In the genomic region with DNA sequence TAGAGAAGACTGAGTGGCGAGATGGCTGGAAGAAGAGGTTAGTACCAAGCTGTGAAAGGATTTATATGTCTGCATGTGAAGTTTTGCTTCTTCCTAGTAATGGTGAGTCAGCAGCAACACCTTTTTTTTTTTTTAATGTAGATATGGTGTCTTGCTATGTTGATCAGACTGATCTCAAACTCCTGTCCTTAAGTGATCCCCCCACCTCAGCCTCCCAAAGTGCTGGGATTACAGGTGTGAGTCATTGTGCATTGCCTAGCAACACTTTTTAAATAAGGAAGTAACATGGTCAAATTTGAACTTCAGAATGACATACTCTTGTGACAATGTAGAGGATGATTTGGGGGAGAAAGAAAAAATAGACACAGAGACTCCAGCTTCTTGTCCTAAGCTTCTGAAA, we compare ENCODE assay signal across 11 cellular contexts. TPM values are rescaled to one million over a fixed set of nuclear protein-coding genes. Genes with fewer than 3 reads are reported as not detected.
DNase-seq lines count a peak whose midpoint lies in the region; ATAC-seq and TF ChIP-seq lines count a peak whose summit lies in the region.
"Had no signal": no experiment of that assay in that cellular context is flagged by ENCODE, and none has a peak within 500 bp of the region (broad histone marks: within the 10 kb centered on the region; RNA-seq: fewer than 3 reads in every experiment).

No MANE protein-coding gene starts in this region.

- no peaks in the 10 kb centered on the region for H3K36me3 ChIP-seq in DND-41 (ENCODE audit: insufficient read depth, low read length)

- TF ChIP-seq CTCF in DND-41 (IDR thresholded peaks at IDR 0.05; ENCODE audit: borderline replicate concordance, extremely low read depth, low read length, poor library complexity, severe bottlenecking), result no peak

- H2AFZ ChIP-seq in DND-41 (ENCODE audit: low read depth, low read length), result peak overlapping the region; percentile 17; the same call in 1 of the 2 replicates

- H3K4me2 ChIP-seq in DND-41 (ENCODE audit: insufficient read depth, low read length), result no peak overlapping the region

- no peak for DNase-seq in DND-41
- DNase-seq in LoVo (ENCODE audit: low spot score), result peak; percentile 63
- DNase-seq in astrocyte of the hippocampus (ENCODE audit: low read depth, low spot score), result peak; percentile 53
- DNase-seq in lung microvascular endothelial cell (ENCODE audit: low read depth in 2 of 2), result peak; percentile 31 to 72
- DNase-seq in cardiac septum (ENCODE audit: low spot score), result no peak
- DNase-seq: activated CD4-positive, alpha-beta T cell treated with anti-CD3 and anti-CD28 coated beads, Interleukin-2, amount 50 U/mL, for 1 hour; GF-D8; posterior cingulate gyrus had no signal

- H3K9ac ChIP-seq in DND-41 (ENCODE audit: low read depth, low read length), result no peak overlapping the region

- ATAC-seq in DND-41 (ENCODE audit: insufficient read depth, low read depth) (no peak), HG02973 (IDR thresholded peaks at IDR 0.05; ENCODE audit: unreplicated experiment) (no peak), GM21737 (IDR thresholded peaks at IDR 0.05; ENCODE audit: unreplicated experiment) (no peak), HG03378 (IDR thresholded peaks at IDR 0.05; ENCODE audit: unreplicated experiment) (no peak)

- H3K4me1 ChIP-seq in DND-41 (ENCODE audit: insufficient read depth, low read length), result no peaks in the 10 kb centered on the region

- no peak overlapping the region for H3K27ac ChIP-seq in DND-41 (ENCODE audit: low read length)

- H3K9me3 ChIP-seq in DND-41 (ENCODE audit: insufficient read depth, low read length, severe bottlenecking), result no peaks in the 10 kb centered on the region

- H4K20me1 ChIP-seq in DND-41 (ENCODE audit: insufficient read depth, low read length), result no peaks in the 10 kb centered on the region

- no peak overlapping the region for H3K4me3 ChIP-seq in DND-41 (ENCODE audit: low read depth in 1 of 2, low read length in 2 of 2)

- H3K27me3 ChIP-seq in DND-41 (ENCODE audit: insufficient read depth, low read length, poor library complexity), result no peaks in the 10 kb centered on the region

- intact Hi-C loops in cardiac septum (cut with DNase I), result no loop called here

- H3K79me2 ChIP-seq in DND-41 (ENCODE audit: insufficient read depth, low read length), result no peaks in the 10 kb centered on the region

RNA-seq across cellular contexts. Expression of a gene that starts 6.5 kb away (rescaled TPM):
- total RNA-seq in lung microvascular endothelial cell, result 9.1 and 11.3 TPM in 2 replicates
- 13.2 TPM for total RNA-seq in cardiac septum

RNA-seq across cellular contexts. Expression of a gene that starts 11.7 kb away (rescaled TPM):
- total RNA-seq in lung microvascular endothelial cell (0.40 and 0.87 TPM in 2 replicates), cardiac septum (26.8 TPM)

Comparison
In these comparisons a context has a peak if more than half of its experiments do, and no peak if none do; other contexts are left out.
1. DNase-seq: peak in LoVo (single experiment), astrocyte of the hippocampus (single experiment) and lung microvascular endothelial cell (2 of 2); none in DND-41 (single experiment) and cardiac septum (single experiment).
2. RNA of a gene that starts 11.7 kb away (total RNA-seq): 26.8 TPM in cardiac septum (single experiment); 0.40 to 0.87 TPM in lung microvascular endothelial cell; every median in the first group is over 10 times any median in the second.